Comparison of ENCODE assay signal across 21 cellular contexts in genomic region chr4:60617731-60618130, GRCh38.
A peak's percentile ranks its signal among the peaks of the same experiment; 100 is the strongest.
DNase-seq lines count a peak whose midpoint lies in the region; ATAC-seq and TF ChIP-seq lines count a peak whose summit lies in the region.
"Had no signal": no experiment of that assay in that cellular context is flagged by ENCODE, and none has a peak within 500 bp of the region (broad histone marks: within the 10 kb centered on the region; RNA-seq: fewer than 3 reads in every experiment).

No MANE protein-coding gene starts in this region.

- no peaks in the 10 kb centered on the region for H3K36me3 Mint-ChIP-seq in endodermal cell (ENCODE audit: low read depth)
- H3K36me3 Mint-ChIP-seq: CD4-positive, CD25-positive, alpha-beta regulatory T cell; CD8-positive, alpha-beta memory T cell; IgD-negative memory B cell had no signal

- H3K36me3 ChIP-seq in SK-N-SH (replicated peaks in 1 of 2; ENCODE audit: control insufficient read depth in 1 of 2, insufficient read depth in 2 of 2, low read length in 1 of 2), result no peaks in the 10 kb centered on the region
- no peaks in the 10 kb centered on the region for H3K36me3 ChIP-seq in IMR-90 (ENCODE audit: control insufficient read depth, insufficient read depth, low read length)
- H3K36me3 ChIP-seq in endodermal cell (ENCODE audit: control insufficient read depth, insufficient read depth, low read length), result no peaks in the 10 kb centered on the region
- H3K36me3 ChIP-seq: BE2C had no signal

- H4K8ac ChIP-seq in IMR-90 (ENCODE audit: low read depth in 2 of 2, low read length in 2 of 2), result peak overlapping the region; percentile 27 to 38; a peak in 1 of 4 replicates

- H3K23ac ChIP-seq in IMR-90 (ENCODE audit: low read depth, low read length), result no peak overlapping the region

- no peak overlapping the region for H2AK5ac ChIP-seq in IMR-90 (ENCODE audit: low read depth, low read length)

- no TSS peak for BruUV-seq in IMR-90 (replicated peaks; lab: Mats Ljungman, UMichigan)

- ATAC-seq in SK-N-SH treated with all-trans-retinoic acid at 6 μM for 48 hours, result no peak
- ATAC-seq in IMR-90 (ENCODE audit: low read depth), result no peak
- ATAC-seq in HG02610 (IDR thresholded peaks at IDR 0.05; ENCODE audit: unreplicated experiment), result no peak
- ATAC-seq in GM21526 (IDR thresholded peaks at IDR 0.05; ENCODE audit: low FRiP score, unreplicated experiment), result no peak
- ATAC-seq: A549, GM12878 had no signal

- peak overlapping the region; percentile 58; the same call in 1 of the 2 replicates for H2AFZ ChIP-seq in SK-N-SH (ENCODE audit: low read depth)
- H2AFZ ChIP-seq in IMR-90 (replicated peaks; ENCODE audit: low read length, poor library complexity), result peak overlapping the region; percentile 21
- H2AFZ ChIP-seq: GM23248 had no signal

- H3K4me1 Mint-ChIP-seq in endodermal cell, result no peaks in the 10 kb centered on the region
- H3K4me1 Mint-ChIP-seq: CD4-positive, CD25-positive, alpha-beta regulatory T cell; CD8-positive, alpha-beta memory T cell; IgD-negative memory B cell had no signal

- no peak overlapping the region for H3K27ac Mint-ChIP-seq in endodermal cell
- H3K27ac Mint-ChIP-seq: CD4-positive, CD25-positive, alpha-beta regulatory T cell; CD8-positive, alpha-beta memory T cell; IgD-negative memory B cell had no signal

- no peak for TF ChIP-seq CTCF in SK-N-SH (IDR thresholded peaks at IDR 0.05)
- TF ChIP-seq CTCF in IMR-90 (conservative IDR thresholded peaks at IDR 0.05; ENCODE audit: low read depth, low read length), result no peak
- no peak for TF ChIP-seq CTCF in endodermal cell (conservative IDR thresholded peaks at IDR 0.05)

- no peaks in the 10 kb centered on the region for H3K9me2 ChIP-seq in SK-N-SH

- H2BK20ac ChIP-seq in IMR-90 (ENCODE audit: low read depth, low read length), result 0 out of 2 replicates have a peak overlapping the region, but pooled peaks have one; percentile 25

- H3K4me3 Mint-ChIP-seq in endodermal cell, result no peak overlapping the region
- H3K4me3 Mint-ChIP-seq: CD4-positive, CD25-positive, alpha-beta regulatory T cell; CD8-positive, alpha-beta memory T cell; IgD-negative memory B cell had no signal

- no peak overlapping the region for H3K4ac ChIP-seq in IMR-90 (ENCODE audit: low read depth, low read length)

- H3K27me3 Mint-ChIP-seq in endodermal cell (ENCODE audit: insufficient read depth), result no peaks in the 10 kb centered on the region
- H3K27me3 Mint-ChIP-seq: CD4-positive, CD25-positive, alpha-beta regulatory T cell; IgD-negative memory B cell had no signal

- H4K5ac ChIP-seq in IMR-90 (ENCODE audit: low read depth, low read length), result no peak overlapping the region

- POLR2A ChIA-PET in SK-N-SH (lab: Yijun Ruan, JAX), result no interaction called here
- POLR2A ChIA-PET in IMR-90 (lab: Charles Lee; ENCODE audit: unreplicated experiment), result no interaction called here

- H3K79me2 ChIP-seq in SK-N-SH (ENCODE audit: insufficient read depth), result no peaks in the 10 kb centered on the region

- TF ChIP-seq RAD21 in SK-N-SH (IDR thresholded peaks at IDR 0.05; ENCODE audit: low read length) (no peak), IMR-90 (IDR thresholded peaks at IDR 0.05; ENCODE audit: low read length) (no peak)

- H3K4me2 ChIP-seq in SK-N-SH (no peak overlapping the region), IMR-90 (ENCODE audit: low read depth, low read length) (no peak overlapping the region)
- H3K4me2 ChIP-seq: A549 had no signal

- H4K20me1 ChIP-seq in SK-N-SH (ENCODE audit: insufficient read depth) (no peaks in the 10 kb centered on the region), IMR-90 (ENCODE audit: insufficient read depth, low read length) (no peaks in the 10 kb centered on the region)

- H3K4me3 ChIP-seq in SK-N-SH (ENCODE audit: low read depth in 2 of 2, low read length in 1 of 2) (no peak overlapping the region), IMR-90 (ENCODE audit: insufficient read depth, low read depth, low read length) (no peak overlapping the region), endodermal cell (ENCODE audit: low read length) (no peak overlapping the region)
- H3K4me3 ChIP-seq: A549, GM12878, GM23248 had no signal

- no peak overlapping the region for H4K91ac ChIP-seq in IMR-90 (ENCODE audit: insufficient read depth, low read depth, low read length)

- intact Hi-C loops in IMR-90 (cut with micrococcal nuclease), result no loop called here

- H3K79me1 ChIP-seq in IMR-90 (ENCODE audit: low read depth in 1 of 2, low read length in 2 of 2), result no peaks in the 10 kb centered on the region

- no peak for DNase-seq in SK-N-SH
- DNase-seq in EH (ENCODE audit: low read depth), result peak; percentile 71
- DNase-seq in IMR-90, result no peak
- no peak for DNase-seq in endodermal cell
- DNase-seq: BE2C; C1 segment of cervical spinal cord; CD4-positive, CD25-positive, alpha-beta regulatory T cell; CD8-positive, alpha-beta memory T cell; COR-L47; GF-D8; GM23248; HCEC 1CT; Karpas-422; KBM-7 had no signal

- H3K27ac ChIP-seq in SK-N-SH (ENCODE audit: low read depth in 2 of 2, low read length in 1 of 2) (peak overlapping the region in 1 of 2 experiments; percentile 17; a peak in 1 of 4 replicates), IMR-90 (ENCODE audit: insufficient read depth, low read length) (no peak overlapping the region), endodermal cell (ENCODE audit: low read depth, low read length) (no peak overlapping the region)
- H3K27ac ChIP-seq: 22Rv1, A549, GM23248 had no signal

- H3K9me3 ChIP-seq in SK-N-SH (no peaks in the 10 kb centered on the region), IMR-90 (ENCODE audit: control insufficient read depth, insufficient read depth, low read length) (0 out of 2 replicates have a peak, but pooled peaks cover 2% of the 10 kb centered on the region), endodermal cell (ENCODE audit: control insufficient read depth, low read length) (no peaks in the 10 kb centered on the region)
- H3K9me3 ChIP-seq: A549, BE2C had no signal

- H3K4me1 ChIP-seq in SK-N-SH (ENCODE audit: control insufficient read depth in 1 of 2, insufficient read depth in 2 of 2, low read depth in 1 of 2, low read length in 1 of 2), result no peaks in the 10 kb centered on the region; a peak in 1 of 4 replicates
- peaks cover 4% of the 10 kb centered on the region; the same call in 1 of the 2 replicates for H3K4me1 ChIP-seq in IMR-90 (ENCODE audit: control insufficient read depth, insufficient read depth, low read length)
- no peaks in the 10 kb centered on the region for H3K4me1 ChIP-seq in endodermal cell (ENCODE audit: control insufficient read depth, insufficient read depth, low read length)
- H3K4me1 ChIP-seq: A549, BE2C had no signal

- H3F3A ChIP-seq in SK-N-SH (replicated peaks; ENCODE audit: insufficient read depth), result no peaks in the 10 kb centered on the region

- no peaks in the 10 kb centered on the region for H3K9me1 ChIP-seq in IMR-90 (ENCODE audit: insufficient read depth, low read length)

- no peak overlapping the region for H2AK9ac ChIP-seq in IMR-90 (replicated peaks; ENCODE audit: low read depth, low read length, poor library complexity)

- H3K56ac ChIP-seq in IMR-90 (ENCODE audit: extremely low read depth, insufficient read depth, low read length), result no peak overlapping the region

- H3K27me3 ChIP-seq in SK-N-SH (ENCODE audit: insufficient read depth) (no peaks in the 10 kb centered on the region), IMR-90 (ENCODE audit: control insufficient read depth, insufficient read depth, low read length) (no peaks in the 10 kb centered on the region), endodermal cell (ENCODE audit: control insufficient read depth, insufficient read depth, low read length, poor library complexity, severe bottlenecking) (no peaks in the 10 kb centered on the region)
- H3K27me3 ChIP-seq: BE2C had no signal

- no peak for TF ChIP-seq EP300 in SK-N-SH (IDR thresholded peaks at IDR 0.05; ENCODE audit: borderline replicate concordance in 1 of 2, low read depth in 1 of 2, low read length in 1 of 2)

- H2BK15ac ChIP-seq in IMR-90 (ENCODE audit: low read depth, low read length), result no peak overlapping the region

- CTCF ChIA-PET in SK-N-SH (lab: Yijun Ruan, JAX) (no interaction called here), IMR-90 (lab: Yijun Ruan, JAX) (no interaction called here)

- in situ Hi-C loops in IMR-90 (cut with MboI; ENCODE audit: low sequenced_read_pairs), result no loop called here

- peak overlapping the region; percentile 65; the same call in 1 of the 2 replicates for H3K18ac ChIP-seq in IMR-90 (ENCODE audit: low read depth, low read length)

- H3K9me3 Mint-ChIP-seq in endodermal cell, result peaks cover 6% of the 10 kb centered on the region

- TF ChIP-seq POLR2A in IMR-90 (IDR thresholded peaks at IDR 0.05; ENCODE audit: low read depth, low read length), result no peak

- no peak overlapping the region for H2BK5ac ChIP-seq in IMR-90 (ENCODE audit: low read depth, low read length, poor library complexity, severe bottlenecking)

- dilution Hi-C loops in IMR-90 (cut with HindIII; ENCODE audit: low sequenced_read_pairs, unreplicated experiment), result no loop called here

- H2BK120ac ChIP-seq in IMR-90 (ENCODE audit: low read depth, low read length), result no peak overlapping the region

- H3K9ac ChIP-seq in SK-N-SH (no peak overlapping the region), IMR-90 (ENCODE audit: low read depth, low read length) (no peak overlapping the region), endodermal cell (ENCODE audit: extremely low read depth, low read length, poor library complexity, severe bottlenecking) (no peak overlapping the region)
- H3K9ac ChIP-seq: GM23248 had no signal

- 25% methylated on average over 4 of the region's 4 CpGs for WGBS in SK-N-SH (ENCODE audit: low lambda C conversion rate)
- no CpG with 5 or more reads among the region's 4 CpGs for WGBS in IMR-90 (ENCODE audit: extremely low coverage in 2 of 2, insufficient read length in 1 of 2), 2 experiments
- WGBS in endodermal cell (ENCODE audit: insufficient coverage in 1 of 2, insufficient read length in 1 of 2), 2 experiments, result 96 to 100% methylated on average over 4 of the region's 4 CpGs

- peak overlapping the region; percentile 37 for H3K14ac ChIP-seq in IMR-90 (replicated peaks; ENCODE audit: low read depth, low read length)

TF ChIP-seq in SK-N-SH, 30 proteins besides CTCF, POLR2A, EP300 and RAD21 (continues in another document):
- TF ChIP-seq FOXM1 (IDR thresholded peaks at IDR 0.05; ENCODE audit: low read depth), result no peak
- TF ChIP-seq TCF12 (IDR thresholded peaks at IDR 0.05), result no peak
- no peak for TF ChIP-seq NRF1 (IDR thresholded peaks at IDR 0.05; ENCODE audit: low read depth, low read length)
- no peak for TF ChIP-seq JUND (IDR thresholded peaks at IDR 0.05)

TF ChIP-seq in SK-N-SH treated with all-trans-retinoic acid at 6 μM for 48 hours, 23 proteins besides CTCF, POLR2A, EP300 and RAD21 (continues in another document):
- TF ChIP-seq ESRRG (CRISPR knock-in tag; IDR thresholded peaks at IDR 0.05), result no peak

TF ChIP-seq in IMR-90, 13 proteins besides CTCF, POLR2A, EP300 and RAD21 (continues in another document):
- TF ChIP-seq CEBPB (IDR thresholded peaks at IDR 0.05; ENCODE audit: low read depth, low read length), result no peak
- no peak for TF ChIP-seq CHD1 (IDR thresholded peaks at IDR 0.05; ENCODE audit: low read depth, low read length)
